ENCODE assay signal across 8 cellular contexts in the genomic region with DNA sequence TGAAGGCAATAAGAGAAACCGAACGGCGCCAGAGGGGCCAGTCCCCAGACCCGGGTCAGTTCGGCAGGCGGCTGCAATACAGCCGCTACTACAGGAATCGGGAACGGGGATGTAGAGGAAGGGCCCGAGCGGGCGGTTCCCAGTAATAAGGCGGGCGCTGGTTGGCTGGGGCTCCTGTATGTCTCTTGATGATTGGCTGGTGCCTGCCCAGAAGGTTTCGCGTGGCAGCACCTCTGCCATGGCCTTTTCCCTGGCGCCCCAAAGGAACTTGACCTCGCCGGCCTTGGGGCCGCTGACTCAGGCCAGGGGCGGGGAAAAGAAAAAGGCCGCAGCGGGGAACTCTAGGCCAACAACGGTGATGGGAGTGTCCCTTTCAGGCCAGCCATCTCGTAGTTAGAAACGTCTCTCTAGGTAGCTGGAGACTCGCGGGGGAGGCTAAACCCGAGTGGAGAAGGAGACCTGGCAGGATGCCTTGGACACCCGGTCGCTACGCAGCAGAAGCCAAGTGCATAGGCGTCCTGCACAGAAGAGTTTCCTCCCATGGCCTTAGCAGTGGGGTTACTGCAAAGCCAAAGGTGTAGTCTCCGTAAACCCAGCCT. TPM values are rescaled to one million over a fixed set of nuclear protein-coding genes. Genes with fewer than 3 reads are reported as not detected.
DNase-seq lines count a peak whose midpoint lies in the region; ATAC-seq, FAIRE-seq and TF ChIP-seq lines count a peak whose summit lies in the region.

A gene with protein sequence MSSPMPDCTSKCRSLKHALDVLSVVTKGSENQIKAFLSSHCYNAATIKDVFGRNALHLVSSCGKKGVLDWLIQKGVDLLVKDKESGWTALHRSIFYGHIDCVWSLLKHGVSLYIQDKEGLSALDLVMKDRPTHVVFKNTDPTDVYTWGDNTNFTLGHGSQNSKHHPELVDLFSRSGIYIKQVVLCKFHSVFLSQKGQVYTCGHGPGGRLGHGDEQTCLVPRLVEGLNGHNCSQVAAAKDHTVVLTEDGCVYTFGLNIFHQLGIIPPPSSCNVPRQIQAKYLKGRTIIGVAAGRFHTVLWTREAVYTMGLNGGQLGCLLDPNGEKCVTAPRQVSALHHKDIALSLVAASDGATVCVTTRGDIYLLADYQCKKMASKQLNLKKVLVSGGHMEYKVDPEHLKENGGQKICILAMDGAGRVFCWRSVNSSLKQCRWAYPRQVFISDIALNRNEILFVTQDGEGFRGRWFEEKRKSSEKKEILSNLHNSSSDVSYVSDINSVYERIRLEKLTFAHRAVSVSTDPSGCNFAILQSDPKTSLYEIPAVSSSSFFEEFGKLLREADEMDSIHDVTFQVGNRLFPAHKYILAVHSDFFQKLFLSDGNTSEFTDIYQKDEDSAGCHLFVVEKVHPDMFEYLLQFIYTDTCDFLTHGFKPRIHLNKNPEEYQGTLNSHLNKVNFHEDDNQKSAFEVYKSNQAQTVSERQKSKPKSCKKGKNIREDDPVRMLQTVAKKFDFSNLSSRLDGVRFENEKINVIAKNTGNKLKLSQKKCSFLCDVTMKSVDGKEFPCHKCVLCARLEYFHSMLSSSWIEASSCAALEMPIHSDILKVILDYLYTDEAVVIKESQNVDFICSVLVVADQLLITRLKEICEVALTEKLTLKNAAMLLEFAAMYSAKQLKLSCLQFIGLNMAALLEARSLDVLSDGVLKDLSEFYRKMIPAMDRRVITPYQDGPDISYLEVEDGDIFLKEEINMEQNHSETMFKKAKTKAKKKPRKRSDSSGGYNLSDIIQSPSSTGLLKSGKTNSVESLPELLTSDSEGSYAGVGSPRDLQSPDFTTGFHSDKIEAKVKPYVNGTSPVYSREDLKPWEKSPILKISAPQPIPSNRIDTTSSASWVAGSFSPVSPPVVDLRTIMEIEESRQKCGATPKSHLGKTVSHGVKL (N-terminal part only) (minus strand): TSS at position 111 of the 599 bp plus-strand sequence. CDS start 7,258 bp downstream, outside the sequence.

- peak within 1 kb of the TSS; percentile 98 for H3K27ac ChIP-seq in caudate nucleus (ENCODE audit: low read depth, low read length)

- DNase-seq in AG08395 (ENCODE audit: low spot score) (peak; percentile 99), NCI-H345 (lab: John Stamatoyannopoulos, UW) (peak; percentile 89), activated B cell treated with CpG ODN at 0.5 μM for 24 hours (peak; percentile 89), caudate nucleus (lab: John Stamatoyannopoulos, UW) (peak; percentile 78 to 97 (median 93))
- peak; percentile 84 to 91 (median 86) for DNase-seq in stimulated activated CD4-positive, alpha-beta T cell treated with anti-CD3 and anti-CD28 coated beads, Interleukin-12 subunit alpha, Interleukin-12 subunit beta, amount 100 ng/mL, for 48 hours (ENCODE audit: low read depth in 2 of 3, low spot score in 1 of 3)

- peak within 1 kb of the TSS; percentile 97 for H3K4me3 Mint-ChIP-seq in activated B cell treated with CpG ODN at 0.5 μM for 24 hours

- peak; percentile 76 for TF ChIP-seq POLR2A in GM18951 (IDR thresholded peaks at IDR 0.05; ENCODE audit: extremely low read depth, insufficient read depth, insufficient read length)

- intact Hi-C loops in activated B cell treated with CpG ODN at 0.5 μM for 24 hours (cut with micrococcal nuclease), result loop anchor here (1.0 to 10.0 kb wide), 6 partner anchors 23 to 1979 kb away; a partner anchor contains a TSS

- in situ Hi-C loops in GM18951 (cut with MboI; ENCODE audit: low sequenced_read_pairs, unreplicated experiment), result no loop called here

- TF ChIP-seq CTCF in activated B cell treated with CpG ODN at 0.5 μM for 24 hours (IDR thresholded peaks at IDR 0.05), result no peak

- H3K36me3 Mint-ChIP-seq in activated B cell treated with CpG ODN at 0.5 μM for 24 hours (ENCODE audit: low read depth), result peaks cover 11% of the 10 kb centered on the region

- POLR2A ChIA-PET in activated B cell treated with CpG ODN at 0.5 μM for 24 hours (lab: Charles Lee), result interaction anchor here (0.6 to 1.2 kb wide), 3 partner anchors 805 to 822 kb away, joined by 3 to 4 read pairs (median 4); a partner anchor contains a TSS

- peaks cover 33% of the 10 kb centered on the region for H3K4me1 Mint-ChIP-seq in activated B cell treated with CpG ODN at 0.5 μM for 24 hours

- CTCF ChIA-PET in activated B cell treated with CpG ODN at 0.5 μM for 24 hours (lab: Charles Lee), result no interaction called here

- peak; percentile 21 for FAIRE-seq in islet of Langerhans (lab: Jason Lieb, UNC)

- peak; percentile 93 for ATAC-seq in HG03196 (IDR thresholded peaks at IDR 0.05; ENCODE audit: unreplicated experiment)
- peak; percentile 90 for ATAC-seq in activated B cell treated with CpG ODN at 0.5 μM for 24 hours (ENCODE audit: low read depth)

- no peaks in the 10 kb centered on the region for H3K27me3 Mint-ChIP-seq in activated B cell treated with CpG ODN at 0.5 μM for 24 hours

- no peaks in the 10 kb centered on the region for H3K9me3 Mint-ChIP-seq in activated B cell treated with CpG ODN at 0.5 μM for 24 hours

- peak within 1 kb of the TSS; percentile 93 for H3K27ac Mint-ChIP-seq in activated B cell treated with CpG ODN at 0.5 μM for 24 hours

RNA-seq across cellular contexts. Expression of the gene that starts here (rescaled TPM):
- 25.6 and 30.1 TPM in 2 replicates for total RNA-seq in activated B cell treated with CpG ODN at 0.5 μM for 24 hours

Comparison
In these comparisons a context has a peak if more than half of its experiments do, and no peak if none do; other contexts are left out.
1. Peak in every context shown above with its lines: DNase-seq, ATAC-seq and H3K27ac ChIP-seq.